In genomic region chr15:31398677-31399260, GRCh38 we compare ENCODE assay signal across 11 cellular contexts.
DNase-seq lines count a peak whose midpoint lies in the region; ATAC-seq lines count a peak whose summit lies in the region.
"Had no signal": no experiment of that assay in that cellular context is flagged by ENCODE, and none has a peak within 500 bp of the region (broad histone marks: within the 10 kb centered on the region; RNA-seq: fewer than 3 reads in every experiment).

No MANE protein-coding gene starts in this region.

- peak; percentile 39 to 41 for ATAC-seq in activated CD4-positive, CD25-positive, alpha-beta regulatory T cell treated with anti-CD3 and anti-CD28 coated beads, Interleukin-2, amount 50 U/mL, for 24 hours
- no peak for ATAC-seq in stimulated activated memory B cell treated with anti-CD40 and anti-IgM and Interleukin-4, amounts not matched to agents 10 μg/mL and 1 μg/mL and 100 μg/mL, for 72 hours
- ATAC-seq in GM18498 (IDR thresholded peaks at IDR 0.05; ENCODE audit: unreplicated experiment): no peak

- H3K36me3 ChIP-seq in esophagus (ENCODE audit: control insufficient read depth in 2 of 2, insufficient read depth in 2 of 2, low read length in 1 of 2): no peaks in the 10 kb centered on the region
- H3K36me3 ChIP-seq: ovary had no signal

- no peaks in the 10 kb centered on the region for H3K9me3 Mint-ChIP-seq in stimulated activated memory B cell treated with anti-CD40 and anti-IgM and Interleukin-4, amounts not matched to agents 10 μg/mL and 1 μg/mL and 100 μg/mL, for 72 hours
- H3K9me3 Mint-ChIP-seq: activated B cell treated with CpG ODN at 0.5 μM for 24 hours had no signal

- H3K27me3 Mint-ChIP-seq in stimulated activated memory B cell treated with anti-CD40 and anti-IgM and Interleukin-4, amounts not matched to agents 10 μg/mL and 1 μg/mL and 100 μg/mL, for 72 hours: no peaks in the 10 kb centered on the region
- H3K27me3 Mint-ChIP-seq: activated B cell treated with CpG ODN at 0.5 μM for 24 hours had no signal

- H3K27ac Mint-ChIP-seq in stimulated activated memory B cell treated with anti-CD40 and anti-IgM and Interleukin-4, amounts not matched to agents 10 μg/mL and 1 μg/mL and 100 μg/mL, for 72 hours: peak overlapping the region; percentile 62
- H3K27ac Mint-ChIP-seq: activated B cell treated with CpG ODN at 0.5 μM for 24 hours had no signal

- H3K4me3 Mint-ChIP-seq in stimulated activated memory B cell treated with anti-CD40 and anti-IgM and Interleukin-4, amounts not matched to agents 10 μg/mL and 1 μg/mL and 100 μg/mL, for 72 hours: no peak overlapping the region
- H3K4me3 Mint-ChIP-seq: activated B cell treated with CpG ODN at 0.5 μM for 24 hours had no signal

- no peak overlapping the region for H3K4me3 ChIP-seq in esophagus (ENCODE audit: low read depth in 1 of 2, low read length in 2 of 2)
- H3K4me3 ChIP-seq: ovary had no signal

- H3K27ac ChIP-seq in esophagus (ENCODE audit: low read depth in 2 of 2, low read length in 1 of 2): peak overlapping the region; percentile 89 to 90
- H3K27ac ChIP-seq: ovary had no signal

- DNase-seq in activated CD4-positive, CD25-positive, alpha-beta regulatory T cell treated with anti-CD3 and anti-CD28 coated beads, Interleukin-2, amount 50 U/mL, for 72 hours: no peak
- peak; percentile 96 for DNase-seq in RPMI7951 (ENCODE audit: low read depth)
- no peak for DNase-seq in NCI-H82 (lab: John Stamatoyannopoulos, UW)
- DNase-seq in AG20443 (ENCODE audit: low spot score): no peak
- DNase-seq: activated B cell treated with CpG ODN at 0.5 μM for 24 hours, HCEC 1CT had no signal

- H3K27me3 ChIP-seq in esophagus (ENCODE audit: control insufficient read depth in 1 of 2, insufficient read depth in 2 of 2, low read length in 2 of 2): no peaks in the 10 kb centered on the region
- H3K27me3 ChIP-seq: ovary had no signal

- H3K4me1 Mint-ChIP-seq in stimulated activated memory B cell treated with anti-CD40 and anti-IgM and Interleukin-4, amounts not matched to agents 10 μg/mL and 1 μg/mL and 100 μg/mL, for 72 hours: peaks cover 45% of the 10 kb centered on the region

- H3K4me1 ChIP-seq in esophagus (ENCODE audit: control insufficient read depth in 2 of 2, insufficient read depth in 2 of 2, low read length in 1 of 2): peaks cover 0 to 27% of the 10 kb centered on the region in 2 donors

- no peaks in the 10 kb centered on the region for H3K36me3 Mint-ChIP-seq in stimulated activated memory B cell treated with anti-CD40 and anti-IgM and Interleukin-4, amounts not matched to agents 10 μg/mL and 1 μg/mL and 100 μg/mL, for 72 hours

- WGBS in esophagus, 2 donors: 38 to 50% methylated on average over 8 to 9 of the region's 9 CpGs

- H3K9me3 ChIP-seq in esophagus (ENCODE audit: control insufficient read depth in 2 of 2, insufficient read depth in 1 of 2, low read depth in 1 of 2, low read length in 1 of 2): no peaks in the 10 kb centered on the region
- H3K9me3 ChIP-seq: ovary had no signal

Comparison
In these comparisons a context has a peak if more than half of its experiments do, and no peak if none do; other contexts are left out.
1. ATAC-seq: peak in activated CD4-positive, CD25-positive, alpha-beta regulatory T cell treated with anti-CD3 and anti-CD28 coated beads, Interleukin-2, amount 50 U/mL, for 24 hours (2 of 2); none in stimulated activated memory B cell treated with anti-CD40 and anti-IgM and Interleukin-4, amounts not matched to agents 10 μg/mL and 1 μg/mL and 100 μg/mL, for 72 hours (single experiment) and GM18498 (single experiment).